8 cellular contexts compared by ENCODE assay signal in genomic region chr7:152464312-152465117, GRCh38. TPM values are rescaled to one million over a fixed set of nuclear protein-coding genes. Genes with fewer than 3 reads are reported as not detected.
DNase-seq lines count a peak whose midpoint lies in the region; ATAC-seq and TF ChIP-seq lines count a peak whose summit lies in the region.

No MANE protein-coding gene starts in this region.

- TF ChIP-seq EP300 in transverse colon (IDR thresholded peaks at IDR 0.05; ENCODE audit: low read depth) = peak; percentile 20

- H2BK5ac ChIP-seq in trophoblast cell (ENCODE audit: low read depth, low read length, poor library complexity) = peak overlapping the region; percentile 91

- in situ Hi-C loops in transverse colon (cut with MboI; ENCODE audit: low pct_ligation_motif_present in 1 of 4, low pct_unique_long_range_greater_than_20kb in 1 of 4, low sequenced_read_pairs in 3 of 4) = loop anchor here in 1 of 4 donors (25.0 kb wide), 1 partner anchor 223 kb away; the partner anchor contains the start of gene XRCC2

- H3K4me1 ChIP-seq in HUES48 (ENCODE audit: control insufficient read depth, insufficient read depth, low read length) = peaks cover 10% of the 10 kb centered on the region
- peaks cover 7% of the 10 kb centered on the region for H3K4me1 ChIP-seq in SJSA1 (replicated peaks)
- H3K4me1 ChIP-seq in trophoblast cell (ENCODE audit: control insufficient read depth in 1 of 2, insufficient read depth in 2 of 2, low read length in 2 of 2) = peaks cover 2 to 10% of the 10 kb centered on the region in 2 experiments
- H3K4me1 ChIP-seq in transverse colon = peaks cover 4 to 22% (median 7%) of the 10 kb centered on the region in 4 donors

- H3K36me3 Mint-ChIP-seq in activated naive CD8-positive, alpha-beta T cell treated with anti-CD3 and anti-CD28 coated beads, Interleukin-2, amount 10 ng/mL, durations not matched to agents 7 days and 5 days = no peaks in the 10 kb centered on the region

- peak overlapping the region; percentile 94 for H2BK120ac ChIP-seq in trophoblast cell (ENCODE audit: insufficient read depth, low read length, poor library complexity)

- peaks cover 1% of the 10 kb centered on the region for H3K9me3 Mint-ChIP-seq in activated naive CD8-positive, alpha-beta T cell treated with anti-CD3 and anti-CD28 coated beads, Interleukin-2, amount 10 ng/mL, durations not matched to agents 7 days and 5 days

- peak overlapping the region; percentile 49 for H2AK5ac ChIP-seq in trophoblast cell (ENCODE audit: low read length)

- H3K9ac ChIP-seq in HUES48 (ENCODE audit: low read depth, low read length) (peak overlapping the region; percentile 54), trophoblast cell (ENCODE audit: low read length) (peak overlapping the region; percentile 92)

- intact Hi-C loops in cardiac septum (cut with DNase I) (loop anchor here (1.0 to 10.0 kb wide), 4 partner anchors 28 to 280 kb away; partner anchors contain the start of genes KMT2C and XRCC2), transverse colon (cut with DNase I; ENCODE audit: low total_unique reads) (no loop called here)

- H3K79me1 ChIP-seq in trophoblast cell (ENCODE audit: low read length) = peaks cover 14% of the 10 kb centered on the region

- H3K18ac ChIP-seq in trophoblast cell (ENCODE audit: low read length) = peak overlapping the region; percentile 99

- peak overlapping the region; percentile 83 for H3K27ac Mint-ChIP-seq in activated naive CD8-positive, alpha-beta T cell treated with anti-CD3 and anti-CD28 coated beads, Interleukin-2, amount 10 ng/mL, durations not matched to agents 7 days and 5 days

- H3K27ac ChIP-seq in HUES48 (ENCODE audit: low read depth, low read length) = peak overlapping the region; percentile 82
- H3K27ac ChIP-seq in SJSA1 = peak overlapping the region; percentile 83
- H3K27ac ChIP-seq in trophoblast cell (ENCODE audit: low read depth, low read length) = peak overlapping the region; percentile 99
- peak overlapping the region; percentile 99 to 100 (median 100) for H3K27ac ChIP-seq in transverse colon

- peaks cover 10% of the 10 kb centered on the region for H3K79me2 ChIP-seq in trophoblast cell (ENCODE audit: control insufficient read depth, insufficient read depth, low read length, poor library complexity)

- no peaks in the 10 kb centered on the region for H3K27me3 Mint-ChIP-seq in activated naive CD8-positive, alpha-beta T cell treated with anti-CD3 and anti-CD28 coated beads, Interleukin-2, amount 10 ng/mL, durations not matched to agents 7 days and 5 days

- ATAC-seq in GM21423 (IDR thresholded peaks at IDR 0.05; ENCODE audit: unreplicated experiment) = peak; percentile 32
- peak; percentile 19 for ATAC-seq in activated naive CD8-positive, alpha-beta T cell treated with anti-CD3 and anti-CD28 coated beads, Interleukin-2, amount 10 ng/mL, durations not matched to agents 7 days and 5 days (ENCODE audit: low read depth)

- H4K91ac ChIP-seq in trophoblast cell (ENCODE audit: low read depth, low read length) = peak overlapping the region; percentile 96

- H3K9me3 ChIP-seq in HUES48 (ENCODE audit: control insufficient read depth, insufficient read depth, low read length) = no peaks in the 10 kb centered on the region
- 0 out of 2 replicates have a peak, but pooled peaks cover 5% of the 10 kb centered on the region for H3K9me3 ChIP-seq in SJSA1 (replicated peaks)
- no peaks in the 10 kb centered on the region for H3K9me3 ChIP-seq in trophoblast cell (ENCODE audit: insufficient read depth, low read depth, low read length)
- H3K9me3 ChIP-seq in transverse colon = no peaks in the 10 kb centered on the region

- H2BK12ac ChIP-seq in trophoblast cell (ENCODE audit: low read length) = peak overlapping the region; percentile 52

- H3K4ac ChIP-seq in trophoblast cell (ENCODE audit: low read depth, low read length) = peak overlapping the region; percentile 82

- DNase-seq in EL (peak; percentile 73), SJSA1 (ENCODE audit: low read depth in 1 of 2, low spot score in 2 of 2) (peak; percentile 72 to 90), cardiac septum (ENCODE audit: low spot score) (peak; percentile 80), trophoblast cell (peak; percentile 53 to 77), transverse colon (peak; percentile 77)
- DNase-seq in activated naive CD8-positive, alpha-beta T cell treated with anti-CD3 and anti-CD28 coated beads, Interleukin-2, amount 10 ng/mL, durations not matched to agents 7 days and 5 days = no peak

- peak in 1 of 5 experiments; percentile 16 for TF ChIP-seq CTCF in transverse colon (IDR thresholded peaks at IDR 0.05)

- H3K27me3 ChIP-seq in HUES48 (ENCODE audit: control insufficient read depth, insufficient read depth, low read length) (0 out of 2 replicates have a peak, but pooled peaks cover 2% of the 10 kb centered on the region), SJSA1 (replicated peaks) (no peaks in the 10 kb centered on the region), trophoblast cell (ENCODE audit: insufficient read depth, low read length) (no peaks in the 10 kb centered on the region), transverse colon (no peaks in the 10 kb centered on the region)

- H3K4me3 Mint-ChIP-seq in activated naive CD8-positive, alpha-beta T cell treated with anti-CD3 and anti-CD28 coated beads, Interleukin-2, amount 10 ng/mL, durations not matched to agents 7 days and 5 days = peak overlapping the region; percentile 88

- no peaks in the 10 kb centered on the region for H3K36me3 ChIP-seq in HUES48 (ENCODE audit: control insufficient read depth, insufficient read depth, low read length)
- H3K36me3 ChIP-seq in SJSA1 = peaks cover 8% of the 10 kb centered on the region
- no peaks in the 10 kb centered on the region for H3K36me3 ChIP-seq in trophoblast cell (ENCODE audit: control insufficient read depth in 1 of 2, insufficient read depth in 2 of 2, low read length in 2 of 2)
- H3K36me3 ChIP-seq in transverse colon = no peaks in the 10 kb centered on the region

- peak overlapping the region; percentile 65 for H4K12ac ChIP-seq in trophoblast cell (ENCODE audit: low read depth, low read length)

- WGBS in trophoblast cell (ENCODE audit: extremely low coverage, insufficient coverage, insufficient read length) = no CpG with 5 or more reads among the region's 91 CpGs
- 0% methylated on average over 30 of the region's 91 CpGs; no CpG with 5 or more reads in 1 of the 2 donors for WGBS in transverse colon (ENCODE audit: low coverage in 1 of 2), 2 donors

- H3K4me3 ChIP-seq in HUES48 (ENCODE audit: low read depth, low read length) (peak overlapping the region; percentile 90), SJSA1 (peak overlapping the region; percentile 98), trophoblast cell (ENCODE audit: low read depth, low read length) (peak overlapping the region; percentile 92), transverse colon (peak overlapping the region; percentile 91 to 98 (median 96))

- POLR2A ChIA-PET in activated naive CD8-positive, alpha-beta T cell treated with anti-CD3 and anti-CD28 coated beads, Interleukin-2, amount 10 ng/mL, durations not matched to agents 7 days and 5 days (lab: Charles Lee) = interaction anchor here (0.5 to 2.0 kb wide), 4 partner anchors 29 to 1117 kb away, joined by 3 to 24 read pairs (median 4); partner anchors contain the start of genes KMT2C and XRCC2

- no peak overlapping the region for H3K23ac ChIP-seq in trophoblast cell (ENCODE audit: low read length)

- peak; percentile 75 for TF ChIP-seq POLR2A in transverse colon (IDR thresholded peaks at IDR 0.05)

- H3K14ac ChIP-seq in trophoblast cell (ENCODE audit: low read length) = peak overlapping the region; percentile 96

- H4K8ac ChIP-seq in trophoblast cell (ENCODE audit: low read depth, low read length) = peak overlapping the region; percentile 86

- H3K4me1 Mint-ChIP-seq in activated naive CD8-positive, alpha-beta T cell treated with anti-CD3 and anti-CD28 coated beads, Interleukin-2, amount 10 ng/mL, durations not matched to agents 7 days and 5 days = peaks cover 9% of the 10 kb centered on the region

- H3K4me2 ChIP-seq in trophoblast cell (ENCODE audit: low read length) = peak overlapping the region; percentile 50

- H2AFZ ChIP-seq in trophoblast cell (ENCODE audit: insufficient read depth, low read length, poor library complexity) = peak overlapping the region; percentile 68

RNA-seq across cellular contexts. Expression of gene KMT2C, which starts 28.7 kb away (rescaled TPM):
- 20.4 and 34.2 TPM in 2 replicates for total RNA-seq in SJSA1 (2014; rRNA removed; shearing (Covaris generic))
- 100 to 1,000 TPM in 1 of 2 experiments, 10 to 100 TPM in 1; 95.5 to 102 TPM for total RNA-seq in activated naive CD8-positive, alpha-beta T cell treated with anti-CD3 and anti-CD28 coated beads, Interleukin-2, amount 10 ng/mL, durations not matched to agents 7 days and 5 days
- total RNA-seq in cardiac septum (54.7 TPM), transverse colon (10 to 100 TPM; 72.6 to 99.5 (median 83.8) TPM)
- polyA plus RNA-seq in trophoblast cell (2013) = 26.4 and 28.2 TPM in 2 replicates
